In the genomic region with DNA sequence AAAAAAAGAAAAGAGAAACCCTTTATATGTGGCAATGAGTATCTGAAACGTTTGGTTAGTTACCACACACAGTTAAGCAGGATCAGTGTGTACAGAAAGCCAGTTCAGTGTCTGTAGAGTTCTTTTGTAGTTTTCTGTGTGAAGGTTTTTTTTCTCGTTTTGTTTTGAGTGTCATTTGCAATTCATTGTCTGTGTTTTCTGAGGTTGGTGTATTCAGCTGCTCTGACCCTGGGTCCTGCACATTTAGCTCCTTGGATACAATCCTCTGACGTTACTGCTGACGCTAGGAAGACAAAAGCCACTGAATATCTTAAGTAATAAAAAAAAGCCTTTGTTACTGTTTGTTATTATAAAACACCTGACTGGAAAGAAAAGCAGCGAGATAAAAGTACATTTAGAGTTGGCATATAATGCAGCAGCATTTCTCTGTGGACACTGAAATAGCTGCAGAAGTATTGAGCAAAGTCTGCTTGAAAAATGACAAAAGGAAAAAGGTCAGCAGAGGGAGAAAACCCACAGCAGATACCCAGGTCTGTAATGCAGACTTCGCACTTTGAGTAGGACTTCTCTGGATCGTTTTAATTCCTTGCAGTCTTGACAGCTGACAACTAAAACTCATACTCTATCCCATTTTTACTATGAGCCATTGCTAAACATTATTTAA, we compare ENCODE assay signal across 14 cellular contexts.
DNase-seq lines count a peak whose midpoint lies in the region; TF ChIP-seq lines count a peak whose summit lies in the region.
"Had no signal": no experiment of that assay in that cellular context is flagged by ENCODE, and none has a peak within 500 bp of the region (broad histone marks: within the 10 kb centered on the region; RNA-seq: fewer than 3 reads in every experiment).

No MANE protein-coding gene starts in this region.

- no peak overlapping the region for H3K27ac ChIP-seq in A673 (ENCODE audit: low read depth, low read length, poor library complexity, severe bottlenecking)
- H3K27ac ChIP-seq: hepatocyte, right lobe of liver had no signal

- no peaks in the 10 kb centered on the region for H3K4me1 ChIP-seq in A673 (ENCODE audit: insufficient read depth, low read length, poor library complexity, severe bottlenecking)
- H3K4me1 ChIP-seq: right lobe of liver had no signal

- no peak overlapping the region for H3K4me3 ChIP-seq in A673 (ENCODE audit: low read depth, low read length, poor library complexity, severe bottlenecking)
- H3K4me3 ChIP-seq: hepatocyte, right lobe of liver had no signal

- POLR2A ChIA-PET in A673 (lab: Charles Lee; ENCODE audit: low non-redundant PET) = no interaction called here

- no peaks in the 10 kb centered on the region for H3K36me3 ChIP-seq in A673 (ENCODE audit: insufficient read depth, low read length, poor library complexity, severe bottlenecking)

- no peaks in the 10 kb centered on the region for H3K27me3 ChIP-seq in A673 (replicated peaks; ENCODE audit: insufficient read depth, low read depth, low read length, poor library complexity)
- H3K27me3 ChIP-seq: hepatocyte, right lobe of liver had no signal

- intact Hi-C loops in A673 (cut with micrococcal nuclease; ENCODE audit: unreplicated experiment) = no loop called here

- peak; percentile 69 for DNase-seq in DMS153 (lab: John Stamatoyannopoulos, UW)
- DNase-seq in NCI-H1930 (lab: John Stamatoyannopoulos, UW) = peak; percentile 95 to 96
- peak; percentile 92 for DNase-seq in SHP77 (lab: John Stamatoyannopoulos, UW)
- DNase-seq in midbrain (lab: John Stamatoyannopoulos, UW) = peak; percentile 59
- no peak for DNase-seq in UCSD-AML1 (lab: John Stamatoyannopoulos, UW; ENCODE audit: unreplicated experiment)
- DNase-seq in HUDEP-2 (lab: John Stamatoyannopoulos, UW; ENCODE audit: unreplicated experiment in 76 of 76) = no peak
- no peak for DNase-seq in activated CD4-positive, alpha-beta T cell treated with anti-CD3 and anti-CD28 coated beads for 48 hours
- no peak for DNase-seq in A673 (ENCODE audit: low spot score)
- DNase-seq: activated B cell treated with CpG ODN at 0.5 μM for 24 hours; activated gamma-delta T cell; amniotic stem cell; CD4-positive, CD25-positive, alpha-beta regulatory T cell; right lobe of liver had no signal

- TF ChIP-seq CTCF in A673 (conservative IDR thresholded peaks at IDR 0.05; ENCODE audit: low read depth, low read length) = no peak

- CTCF ChIA-PET in A673 (lab: Charles Lee) = no interaction called here

- no TSS peak for BruUV-seq in A673 (replicated peaks; lab: Mats Ljungman, UMichigan)

- no peaks in the 10 kb centered on the region for H3K9me3 ChIP-seq in A673 (ENCODE audit: low read depth, low read length, poor library complexity, severe bottlenecking)
- H3K9me3 ChIP-seq: right lobe of liver had no signal

Comparison
In these comparisons a context has a peak if more than half of its experiments do, and no peak if none do; other contexts are left out.
1. DNase-seq: peak in DMS153 (single experiment), NCI-H1930 (2 of 2), SHP77 (2 of 2) and midbrain (single experiment); none in UCSD-AML1 (single experiment), HUDEP-2 (0 of 76), activated CD4-positive, alpha-beta T cell treated with anti-CD3 and anti-CD28 coated beads for 48 hours (single experiment) and A673 (single experiment).